In genomic region chr10:11682267-11682683, GRCh38 we compare ENCODE assay signal across 2 cellular contexts.
TF ChIP-seq lines count a peak whose summit lies in the region.

No MANE protein-coding gene starts in this region.

TF ChIP-seq in HEK293, 187 proteins besides CTCF, POLR2A, EP300 and RAD21:
- no peak for TF ChIP-seq ZBTB26 (tag by site-specific recombination; optimal IDR thresholded peaks at IDR 0.05)
- no peak for TF ChIP-seq MYNN (tag by site-specific recombination; IDR thresholded peaks at IDR 0.05; ENCODE audit: borderline replicate concordance)
- peak; percentile 56 for TF ChIP-seq ZFHX2 (tag by site-specific recombination; conservative IDR thresholded peaks at IDR 0.05)
- TF ChIP-seq EGR2 (tag by site-specific recombination; IDR thresholded peaks at IDR 0.05; ENCODE audit: low read depth): peak; percentile 89
TF ChIP-seq in HEK293: peak in this region for 2.

TF ChIP-seq in GM12878, 131 proteins besides CTCF, POLR2A, EP300 and RAD21:
- TF ChIP-seq ZNF384 (IDR thresholded peaks at IDR 0.05; ENCODE audit: borderline replicate concordance, low read depth, low read length) (peak; percentile 53; the same call in 1 of the 2 replicates), TCF12 (IDR thresholded peaks at IDR 0.05; ENCODE audit: low read depth, low read length) (0 out of 2 replicates have a peak, but pooled peaks have one; percentile 0), FOS (IDR thresholded peaks at IDR 0.05; ENCODE audit: borderline replicate concordance, extremely low read depth, insufficient read length) (no peak), BCL3 (IDR thresholded peaks at IDR 0.05; ENCODE audit: borderline replicate concordance, insufficient read depth, low read depth, low read length, poor library complexity, severe bottlenecking) (peak; percentile 73), FOXK2 (IDR thresholded peaks at IDR 0.05) (no peak), RUNX3 (IDR thresholded peaks at IDR 0.05; ENCODE audit: low read length) (peak; percentile 61), ATF7 (IDR thresholded peaks at IDR 0.05; ENCODE audit: low read depth) (no peak), ZNF687 (IDR thresholded peaks at IDR 0.05) (no peak), YY1 (IDR thresholded peaks at IDR 0.05; ENCODE audit: low read depth, low read length) (peak; percentile 39; the same call in 1 of the 2 replicates), POLR2AphosphoS5 (IDR thresholded peaks at IDR 0.05; ENCODE audit: low read length) (peak; percentile 41; the same call in 1 of the 2 replicates), IRF4 (IDR thresholded peaks at IDR 0.05; ENCODE audit: low read depth, low read length) (no peak), ZBED1 (IDR thresholded peaks at IDR 0.05; ENCODE audit: borderline replicate concordance) (0 out of 2 replicates have a peak, but pooled peaks have one; percentile 24), ZBTB11 (CRISPR knock-in tag; IDR thresholded peaks at IDR 0.05) (no peak), PBX3 (IDR thresholded peaks at IDR 0.05; ENCODE audit: insufficient replicate concordance, low read depth, low read length) (no peak)
